29 cellular contexts compared by ENCODE assay signal in genomic region chr10:22444219-22444788, GRCh38.
"Had no signal": no experiment of that assay in that cellular context is flagged by ENCODE, and none has a peak within 500 bp of the region (broad histone marks: within the 10 kb centered on the region; RNA-seq: fewer than 3 reads in every experiment).

No MANE protein-coding gene starts in this region.

- H3K27ac Mint-ChIP-seq: activated CD4-positive, alpha-beta T cell treated with anti-CD3 and anti-CD28 coated beads for 36 hours; activated naive CD8-positive, alpha-beta T cell; activated T-cell treated with anti-CD3 and anti-CD28 coated beads, Interleukin-2, amount 50 U/mL, for 72 hours; natural killer cell treated with Interleukin-12 subunit alpha and Interleukin-12 subunit beta and Interleukin-15 and Interleukin-18, amount 100 ng/mL, for 72 hours had no signal

- H3K9me3 Mint-ChIP-seq: activated T-cell treated with anti-CD3 and anti-CD28 coated beads, Interleukin-2, amount 50 U/mL, for 72 hours; natural killer cell treated with Interleukin-12 subunit alpha and Interleukin-12 subunit beta and Interleukin-15 and Interleukin-18, amount 100 ng/mL, for 72 hours had no signal

- H3K27ac ChIP-seq: body of pancreas, cardiac muscle cell, coronary artery, dorsolateral prefrontal cortex, esophagus squamous epithelium, left lung, lower lobe of right lung, right atrium auricular region, suprapubic skin, tibial artery, upper lobe of right lung had no signal

- FAIRE-seq: endothelial cell of umbilical vein, frontal cortex, islet of Langerhans had no signal

- H3K36me3 ChIP-seq: cardiac muscle cell, esophagus squamous epithelium, left lung, lower lobe of right lung, right atrium auricular region, suprapubic skin, tibial artery, upper lobe of right lung had no signal

- H3K4me3 ChIP-seq: body of pancreas, cardiac muscle cell, coronary artery, dorsolateral prefrontal cortex, esophagus squamous epithelium, left lung, lower lobe of right lung, mucosa of descending colon, right atrium auricular region, suprapubic skin, tibial artery, upper lobe of right lung had no signal

- H3K36me3 Mint-ChIP-seq: activated naive CD8-positive, alpha-beta T cell had no signal

- H3K27me3 ChIP-seq: body of pancreas, right atrium auricular region, upper lobe of right lung had no signal

- ATAC-seq: activated CD4-positive, alpha-beta T cell treated with anti-CD3 and anti-CD28 coated beads for 36 hours; activated T-cell treated with anti-CD3 and anti-CD28 coated beads, Interleukin-2, amount 50 U/mL, for 72 hours; body of pancreas; left lung; lower lobe of right lung; mucosa of descending colon; natural killer cell treated with Interleukin-12 subunit alpha and Interleukin-12 subunit beta and Interleukin-15 and Interleukin-18, amount 100 ng/mL, for 72 hours; upper lobe of right lung had no signal

- H3K9me3 ChIP-seq: body of pancreas, esophagus squamous epithelium, left lung, lower lobe of right lung, mucosa of descending colon, right atrium auricular region, suprapubic skin, tibial artery, upper lobe of right lung had no signal

- H3K4me3 Mint-ChIP-seq: activated CD4-positive, alpha-beta T cell treated with anti-CD3 and anti-CD28 coated beads for 36 hours; activated naive CD8-positive, alpha-beta T cell; activated T-cell treated with anti-CD3 and anti-CD28 coated beads, Interleukin-2, amount 50 U/mL, for 72 hours; natural killer cell treated with Interleukin-12 subunit alpha and Interleukin-12 subunit beta and Interleukin-15 and Interleukin-18, amount 100 ng/mL, for 72 hours had no signal

- DNase-seq: activated CD4-positive, alpha-beta T cell treated with anti-CD3 and anti-CD28 coated beads for 36 hours; activated CD4-positive, alpha-beta T cell treated with anti-CD3 and anti-CD28 coated beads, Interleukin-2, amount 50 U/mL, for 4 hours; activated naive CD4-positive, alpha-beta T cell treated with Interleukin-2 at 50 U/mL for 16 hours; activated T-cell treated with anti-CD3 and anti-CD28 coated beads for 4 hours; activated T-cell treated with anti-CD3 and anti-CD28 coated beads, Interleukin-2, amount 50 U/mL, for 72 hours; aorta; body of pancreas; cerebellar nuclear complex; dorsolateral prefrontal cortex; effector memory CD4-positive, alpha-beta T cell; esophagus squamous epithelium; left lung; lower lobe of right lung; mucosa of descending colon; stimulated activated CD4-positive, alpha-beta T cell treated with anti-CD3 and anti-CD28 coated beads, Interleukin-15, amount 100 ng/mL, for 24 hours; stimulated activated CD4-positive, alpha-beta T cell treated with anti-CD3 and anti-CD28 coated beads, Interleukin-2, amount 100 ng/mL, for 24 hours; stimulated activated naive CD4-positive, alpha-beta T cell; T-helper 2 cell; tibial artery; upper lobe of right lung had no signal

- H3K4me1 ChIP-seq: body of pancreas, esophagus squamous epithelium, left lung, right atrium auricular region, suprapubic skin, upper lobe of right lung had no signal
